Comparison of ENCODE assay signal across 31 cellular contexts in genomic region chr9:105722099-105722498, GRCh38. TPM values are rescaled to one million over a fixed set of nuclear protein-coding genes. Genes with fewer than 3 reads are reported as not detected.
"Had no signal": no experiment of that assay in that cellular context is flagged by ENCODE, and none has a peak within 500 bp of the region (broad histone marks: within the 10 kb centered on the region; RNA-seq: fewer than 3 reads in every experiment).

No MANE protein-coding gene starts in this region.

- H3K27me3 ChIP-seq: adrenal gland, brain microvascular endothelial cell, SJCRH30 had no signal

- H3K36me3 ChIP-seq: adrenal gland, brain microvascular endothelial cell, SJCRH30 had no signal

- ATAC-seq: activated CD4-positive, alpha-beta T cell treated with anti-CD3 and anti-CD28 coated beads for 36 hours; activated CD8-positive, alpha-beta T cell treated with anti-CD3 and anti-CD28 coated beads, Interleukin-2, amount 10 ng/mL, durations not matched to agents 7 days and 5 days; activated naive CD4-positive, alpha-beta T cell treated with anti-CD3 and anti-CD28 coated beads, Interleukin-2, amount 50 U/mL, for 72 hours; Panc1 had no signal

- H3K4me3 ChIP-seq: adrenal gland, SJCRH30, SK-N-MC had no signal

- H3K27ac ChIP-seq: adrenal gland, brain microvascular endothelial cell, KMS-11, SJCRH30, SK-N-MC had no signal

- H3K4me1 ChIP-seq: adrenal gland, SJCRH30 had no signal

- H3K9me3 ChIP-seq: adrenal gland, SJCRH30 had no signal

- H3K4me1 Mint-ChIP-seq: activated CD4-positive, alpha-beta T cell treated with anti-CD3 and anti-CD28 coated beads for 36 hours; activated CD4-positive, alpha-beta T cell treated with anti-CD3 and anti-CD28 coated beads, Interleukin-2, amount 10 ng/mL, durations not matched to agents 7 days and 5 days had no signal

- H3K9ac ChIP-seq: KMS-11 had no signal

- H3K27ac Mint-ChIP-seq: activated CD4-positive, alpha-beta T cell treated with anti-CD3 and anti-CD28 coated beads for 36 hours; activated CD4-positive, alpha-beta T cell treated with anti-CD3 and anti-CD28 coated beads, Interleukin-2, amount 10 ng/mL, durations not matched to agents 7 days and 5 days; activated CD8-positive, alpha-beta T cell treated with anti-CD3 and anti-CD28 coated beads, Interleukin-2, amount 10 ng/mL, durations not matched to agents 7 days and 5 days; activated naive CD4-positive, alpha-beta T cell treated with anti-CD3 and anti-CD28 coated beads for 36 hours; activated naive CD4-positive, alpha-beta T cell treated with anti-CD3 and anti-CD28 coated beads, Interleukin-2, amount 50 U/mL, for 72 hours; activated T-cell treated with anti-CD3 and anti-CD28 coated beads, Interleukin-2, amount 50 U/mL, for 24 hours; activated T-helper 1 cell treated with anti-CD3 and anti-CD28 coated beads, Interleukin-12 subunit alpha, Interleukin-12 subunit beta, Interleukin-2, Interleukin-4 antibody, amounts not matched to agents 30 ng/mL and 10 ng/mL and 1 ng/mL, durations not matched to agents 14 hours and 24 hours and 36 hours; T-helper 1 cell treated with Interleukin-12 subunit alpha and Interleukin-12 subunit beta and Interleukin-4 antibody, amounts not matched to agents 30 μg/mL and 1 μg/mL, for 36 hours; T-helper 2 cell treated with Interferon-gamma antibody and Interleukin-4, amounts not matched to agents 5 μg/mL and 100 μg/mL, for 36 hours had no signal

- H3K4me2 ChIP-seq: KMS-11 had no signal

- DNase-seq: activated CD4-positive, alpha-beta T cell treated with anti-CD3 and anti-CD28 coated beads for 36 hours; activated CD4-positive, alpha-beta T cell treated with anti-CD3 and anti-CD28 coated beads, Interleukin-2, amount 10 ng/mL, durations not matched to agents 7 days and 5 days; activated CD4-positive, alpha-beta T cell treated with anti-CD3 and anti-CD28 coated beads, Interleukin-2, amount 50 U/mL, for 48 hours; activated CD8-positive, alpha-beta T cell treated with anti-CD3 and anti-CD28 coated beads, Interleukin-2, amount 10 ng/mL, durations not matched to agents 7 days and 5 days; activated gamma-delta T cell treated with Interleukin-2 at 50 U/mL for 16 hours; activated naive CD4-positive, alpha-beta T cell treated with anti-CD3 and anti-CD28 coated beads for 36 hours; activated T-cell treated with anti-CD3 and anti-CD28 coated beads, Interleukin-2, amount 50 U/mL, for 24 hours; adrenal gland; brain microvascular endothelial cell; central memory CD4-positive, alpha-beta T cell; NCI-H1105; NCI-H1417 treated with DMSO at 0.1 percent for 48 hours; NCI-H187 treated with DMSO at 0.1 percent for 48 hours; NCI-H2081; NCI-H226; NCI-H446 treated with DMSO at 0.1 percent for 48 hours; NCI-H524; NCI-H69; NCI-H82; SHP77; SJCRH30 had no signal

- H3K9me3 Mint-ChIP-seq: activated CD4-positive, alpha-beta T cell treated with anti-CD3 and anti-CD28 coated beads, Interleukin-2, amount 10 ng/mL, durations not matched to agents 7 days and 5 days; activated naive CD4-positive, alpha-beta T cell treated with anti-CD3 and anti-CD28 coated beads for 36 hours; activated naive CD4-positive, alpha-beta T cell treated with anti-CD3 and anti-CD28 coated beads, Interleukin-2, amount 50 U/mL, for 72 hours; activated T-cell treated with anti-CD3 and anti-CD28 coated beads, Interleukin-2, amount 50 U/mL, for 24 hours; activated T-helper 1 cell treated with anti-CD3 and anti-CD28 coated beads, Interleukin-12 subunit alpha, Interleukin-12 subunit beta, Interleukin-2, Interleukin-4 antibody, amounts not matched to agents 30 ng/mL and 10 ng/mL and 1 ng/mL, durations not matched to agents 14 hours and 24 hours and 36 hours; T-helper 1 cell treated with Interleukin-12 subunit alpha and Interleukin-12 subunit beta and Interleukin-4 antibody, amounts not matched to agents 30 μg/mL and 1 μg/mL, for 36 hours; T-helper 2 cell treated with Interferon-gamma antibody and Interleukin-4, amounts not matched to agents 5 μg/mL and 100 μg/mL, for 36 hours had no signal

- H3K4me3 Mint-ChIP-seq: activated CD4-positive, alpha-beta T cell treated with anti-CD3 and anti-CD28 coated beads for 36 hours; activated CD4-positive, alpha-beta T cell treated with anti-CD3 and anti-CD28 coated beads, Interleukin-2, amount 10 ng/mL, durations not matched to agents 7 days and 5 days; activated CD8-positive, alpha-beta T cell treated with anti-CD3 and anti-CD28 coated beads, Interleukin-2, amount 10 ng/mL, durations not matched to agents 7 days and 5 days; activated naive CD4-positive, alpha-beta T cell treated with anti-CD3 and anti-CD28 coated beads for 36 hours; activated T-cell treated with anti-CD3 and anti-CD28 coated beads, Interleukin-2, amount 50 U/mL, for 24 hours; activated T-helper 1 cell treated with anti-CD3 and anti-CD28 coated beads, Interleukin-12 subunit alpha, Interleukin-12 subunit beta, Interleukin-2, Interleukin-4 antibody, amounts not matched to agents 30 ng/mL and 10 ng/mL and 1 ng/mL, durations not matched to agents 14 hours and 24 hours and 36 hours; T-helper 1 cell treated with Interleukin-12 subunit alpha and Interleukin-12 subunit beta and Interleukin-4 antibody, amounts not matched to agents 30 μg/mL and 1 μg/mL, for 36 hours; T-helper 2 cell treated with Interferon-gamma antibody and Interleukin-4, amounts not matched to agents 5 μg/mL and 100 μg/mL, for 36 hours had no signal

- H3K27me3 Mint-ChIP-seq: activated CD4-positive, alpha-beta T cell treated with anti-CD3 and anti-CD28 coated beads for 36 hours; activated CD4-positive, alpha-beta T cell treated with anti-CD3 and anti-CD28 coated beads, Interleukin-2, amount 10 ng/mL, durations not matched to agents 7 days and 5 days; activated T-cell treated with anti-CD3 and anti-CD28 coated beads, Interleukin-2, amount 50 U/mL, for 24 hours had no signal

RNA-seq across cellular contexts. Expression of gene TAL2, which starts 59.8 kb away (rescaled TPM):
- total RNA-seq: activated CD4-positive, alpha-beta T cell treated with anti-CD3 and anti-CD28 coated beads for 36 hours; activated CD4-positive, alpha-beta T cell treated with anti-CD3 and anti-CD28 coated beads, Interleukin-2, amount 10 ng/mL, durations not matched to agents 7 days and 5 days; activated naive CD4-positive, alpha-beta T cell treated with anti-CD3 and anti-CD28 coated beads for 36 hours; adrenal gland; chondrocyte; LHCN-M2; RPMI7951; SJCRH30 had no signal
